In the genomic region with DNA sequence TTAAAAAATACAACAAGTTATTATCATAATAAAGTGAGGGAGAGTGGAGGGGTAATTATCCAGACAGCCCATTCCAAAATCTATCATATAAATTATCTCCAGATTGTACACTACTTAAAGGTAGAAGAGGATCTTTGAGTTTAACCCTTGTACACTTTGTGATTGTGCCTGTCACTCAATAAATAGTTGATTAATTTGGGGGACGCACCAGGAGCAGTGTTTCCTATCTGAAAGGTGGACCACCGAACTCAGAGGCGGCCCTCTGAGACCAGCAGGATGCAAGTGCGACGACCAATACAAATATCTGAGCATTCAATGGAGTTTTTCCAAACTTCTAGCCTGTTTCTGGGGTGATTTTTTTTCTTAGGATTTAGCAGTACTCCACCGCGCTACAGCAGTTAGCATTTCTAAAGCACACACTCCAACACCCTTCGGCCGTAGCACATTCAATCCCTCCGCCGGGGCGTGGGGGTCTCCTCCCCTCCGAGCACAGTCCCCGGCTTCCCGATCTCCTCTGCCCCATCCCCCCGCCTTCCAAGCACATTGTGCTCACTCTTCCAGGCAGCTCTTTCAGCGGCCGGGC, we compare ENCODE assay signal across 1 cellular context.
TF ChIP-seq lines count a peak whose summit lies in the region.

No MANE protein-coding gene starts in this region.

TF ChIP-seq in K562, 482 proteins besides CTCF, POLR2A, EP300 and RAD21 (continued from another document):
- TF ChIP-seq HDAC6 (IDR thresholded peaks at IDR 0.05; ENCODE audit: low read depth, low read length) (no peak), HMG20A (CRISPR knock-in tag; conservative IDR thresholded peaks at IDR 0.05) (no peak), SRSF9 (IDR thresholded peaks at IDR 0.05; ENCODE audit: borderline replicate concordance, low read depth, low read length) (no peak), MAFF (IDR thresholded peaks at IDR 0.05; ENCODE audit: low read length) (no peak), CBFA2T2 (conservative IDR thresholded peaks at IDR 0.05) (no peak), NCOA1 (IDR thresholded peaks at IDR 0.05; ENCODE audit: low read depth) (no peak), DMBX1 (CRISPR knock-in tag; IDR thresholded peaks at IDR 0.05; ENCODE audit: borderline replicate concordance) (no peak)
- TF ChIP-seq, protein P1, sequence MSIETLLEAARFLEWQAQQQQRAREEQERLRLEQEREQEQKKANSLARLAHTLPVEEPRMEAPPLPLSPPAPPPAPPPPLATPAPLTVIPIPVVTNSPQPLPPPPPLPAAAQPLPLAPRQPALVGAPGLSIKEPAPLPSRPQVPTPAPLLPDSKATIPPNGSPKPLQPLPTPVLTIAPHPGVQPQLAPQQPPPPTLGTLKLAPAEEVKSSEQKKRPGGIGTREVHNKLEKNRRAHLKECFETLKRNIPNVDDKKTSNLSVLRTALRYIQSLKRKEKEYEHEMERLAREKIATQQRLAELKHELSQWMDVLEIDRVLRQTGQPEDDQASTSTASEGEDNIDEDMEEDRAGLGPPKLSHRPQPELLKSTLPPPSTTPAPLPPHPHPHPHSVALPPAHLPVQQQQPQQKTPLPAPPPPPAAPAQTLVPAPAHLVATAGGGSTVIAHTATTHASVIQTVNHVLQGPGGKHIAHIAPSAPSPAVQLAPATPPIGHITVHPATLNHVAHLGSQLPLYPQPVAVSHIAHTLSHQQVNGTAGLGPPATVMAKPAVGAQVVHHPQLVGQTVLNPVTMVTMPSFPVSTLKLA (conservative IDR thresholded peaks at IDR 0.05), result no peak
- TF ChIP-seq, protein P2, sequence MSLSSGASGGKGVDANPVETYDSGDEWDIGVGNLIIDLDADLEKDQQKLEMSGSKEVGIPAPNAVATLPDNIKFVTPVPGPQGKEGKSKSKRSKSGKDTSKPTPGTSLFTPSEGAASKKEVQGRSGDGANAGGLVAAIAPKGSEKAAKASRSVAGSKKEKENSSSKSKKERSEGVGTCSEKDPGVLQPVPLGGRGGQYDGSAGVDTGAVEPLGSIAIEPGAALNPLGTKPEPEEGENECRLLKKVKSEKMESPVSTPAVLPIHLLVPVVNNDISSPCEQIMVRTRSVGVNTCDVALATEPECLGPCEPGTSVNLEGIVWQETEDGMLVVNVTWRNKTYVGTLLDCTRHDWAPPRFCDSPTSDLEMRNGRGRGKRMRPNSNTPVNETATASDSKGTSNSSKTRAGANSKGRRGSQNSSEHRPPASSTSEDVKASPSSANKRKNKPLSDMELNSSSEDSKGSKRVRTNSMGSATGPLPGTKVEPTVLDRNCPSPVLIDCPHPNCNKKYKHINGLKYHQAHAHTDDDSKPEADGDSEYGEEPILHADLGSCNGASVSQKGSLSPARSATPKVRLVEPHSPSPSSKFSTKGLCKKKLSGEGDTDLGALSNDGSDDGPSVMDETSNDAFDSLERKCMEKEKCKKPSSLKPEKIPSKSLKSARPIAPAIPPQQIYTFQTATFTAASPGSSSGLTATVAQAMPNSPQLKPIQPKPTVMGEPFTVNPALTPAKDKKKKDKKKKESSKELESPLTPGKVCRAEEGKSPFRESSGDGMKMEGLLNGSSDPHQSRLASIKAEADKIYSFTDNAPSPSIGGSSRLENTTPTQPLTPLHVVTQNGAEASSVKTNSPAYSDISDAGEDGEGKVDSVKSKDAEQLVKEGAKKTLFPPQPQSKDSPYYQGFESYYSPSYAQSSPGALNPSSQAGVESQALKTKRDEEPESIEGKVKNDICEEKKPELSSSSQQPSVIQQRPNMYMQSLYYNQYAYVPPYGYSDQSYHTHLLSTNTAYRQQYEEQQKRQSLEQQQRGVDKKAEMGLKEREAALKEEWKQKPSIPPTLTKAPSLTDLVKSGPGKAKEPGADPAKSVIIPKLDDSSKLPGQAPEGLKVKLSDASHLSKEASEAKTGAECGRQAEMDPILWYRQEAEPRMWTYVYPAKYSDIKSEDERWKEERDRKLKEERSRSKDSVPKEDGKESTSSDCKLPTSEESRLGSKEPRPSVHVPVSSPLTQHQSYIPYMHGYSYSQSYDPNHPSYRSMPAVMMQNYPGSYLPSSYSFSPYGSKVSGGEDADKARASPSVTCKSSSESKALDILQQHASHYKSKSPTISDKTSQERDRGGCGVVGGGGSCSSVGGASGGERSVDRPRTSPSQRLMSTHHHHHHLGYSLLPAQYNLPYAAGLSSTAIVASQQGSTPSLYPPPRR (CRISPR knock-in tag; IDR thresholded peaks at IDR 0.05; ENCODE audit: borderline replicate concordance), result no peak
- TF ChIP-seq, protein P3, sequence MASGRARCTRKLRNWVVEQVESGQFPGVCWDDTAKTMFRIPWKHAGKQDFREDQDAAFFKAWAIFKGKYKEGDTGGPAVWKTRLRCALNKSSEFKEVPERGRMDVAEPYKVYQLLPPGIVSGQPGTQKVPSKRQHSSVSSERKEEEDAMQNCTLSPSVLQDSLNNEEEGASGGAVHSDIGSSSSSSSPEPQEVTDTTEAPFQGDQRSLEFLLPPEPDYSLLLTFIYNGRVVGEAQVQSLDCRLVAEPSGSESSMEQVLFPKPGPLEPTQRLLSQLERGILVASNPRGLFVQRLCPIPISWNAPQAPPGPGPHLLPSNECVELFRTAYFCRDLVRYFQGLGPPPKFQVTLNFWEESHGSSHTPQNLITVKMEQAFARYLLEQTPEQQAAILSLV (tag; IDR thresholded peaks at IDR 0.05), result no peak
